In the genomic region with DNA sequence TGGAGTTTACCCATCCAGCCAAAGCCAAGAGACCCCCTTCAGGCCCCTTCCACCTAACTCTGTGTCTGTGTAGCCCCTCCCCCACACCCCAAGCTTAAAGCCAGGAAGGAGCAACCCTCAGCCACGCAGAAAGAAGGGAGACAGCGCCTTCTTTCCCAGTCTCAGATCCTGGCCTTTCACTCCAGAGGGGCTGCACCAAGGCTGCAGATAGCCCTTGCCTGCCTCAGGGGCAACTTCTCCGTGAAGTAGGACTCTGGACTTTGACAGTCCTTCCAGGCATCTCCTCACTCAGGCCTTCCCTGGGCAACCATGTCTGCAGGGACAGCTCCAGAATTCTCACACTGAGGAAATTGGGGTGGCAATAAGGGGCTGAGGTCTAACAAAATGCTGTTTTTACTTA, we compare ENCODE assay signal across 10 cellular contexts. TPM values are rescaled to one million over a fixed set of nuclear protein-coding genes. Genes with fewer than 3 reads are reported as not detected.
"Had no signal": no experiment of that assay in that cellular context is flagged by ENCODE, and none has a peak within 500 bp of the region (broad histone marks: within the 10 kb centered on the region; RNA-seq: fewer than 3 reads in every experiment).

No MANE protein-coding gene starts in this region.

- H3K27ac Mint-ChIP-seq: GM23338, H9 had no signal

- FAIRE-seq: H1, H54, HTR-8/SVneo, K562 had no signal

- H3K9me3 Mint-ChIP-seq: GM23338, H9 had no signal

- H3K4me3 Mint-ChIP-seq: GM23338, H9 had no signal

- H3K4me1 Mint-ChIP-seq: GM23338, H9 had no signal

- H3K4me3 ChIP-seq: GM23338, K562 had no signal

- ATAC-seq: GM23338, K562 had no signal

- DNase-seq: H9, HCEC 1CT, IMR-90, KG1 had no signal

RNA-seq across cellular contexts. Expression of gene EN1, which starts 26.9 kb away (rescaled TPM):
- total RNA-seq: H1, H9, HT-29, IMR-90 had no signal
